In genomic region chr7:44986218-44987053, GRCh38 we compare ENCODE assay signal across 8 cellular contexts. TPM values are rescaled to one million over a fixed set of nuclear protein-coding genes. Genes with fewer than 3 reads are reported as not detected.
DNase-seq lines count a peak whose midpoint lies in the region; ATAC-seq lines count a peak whose summit lies in the region.

No MANE protein-coding gene starts in this region.

- DNase-seq in CD8-positive, alpha-beta memory T cell = peak; percentile 91 to 97 (median 94)
- DNase-seq in HPDE6-E6E7 (ENCODE audit: extremely low spot score) = peak; percentile 85
- peak; percentile 90 to 97 for DNase-seq in NOMO-1 (lab: John Stamatoyannopoulos, UW; ENCODE audit: unreplicated experiment in 2 of 2)
- DNase-seq in activated CD8-positive, alpha-beta memory T cell treated with anti-CD3 and anti-CD28 coated beads, Interleukin-2, amount 50 U/mL, for 1 hour (ENCODE audit: extremely low read depth) = peak; percentile 83
- peak; percentile 95 for DNase-seq in stimulated activated CD8-positive, alpha-beta memory T cell treated with anti-CD3 and anti-CD28 coated beads, Interleukin-15, amount 100 ng/mL, for 24 hours (ENCODE audit: low read depth)

- WGBS in mesodermal cell (ENCODE audit: insufficient coverage in 2 of 2), 2 experiments = 1% methylated on average over 61 to 64 of the region's 68 CpGs

- peaks cover 7 to 53% (median 21%) of the 10 kb centered on the region in 3 donors for H3K36me3 Mint-ChIP-seq in CD8-positive, alpha-beta memory T cell

- CTCF ChIA-PET in CD8-positive, alpha-beta memory T cell (lab: Charles Lee) = interaction anchor here (0.9 to 4.8 kb wide), 6 partner anchors 12 to 150 kb away, joined by 3 to 24 read pairs (median 5); no protein-coding TSS in a partner anchor

- peaks cover 49 to 64% (median 58%) of the 10 kb centered on the region in 3 donors for H3K4me1 Mint-ChIP-seq in CD8-positive, alpha-beta memory T cell

- no peaks in the 10 kb centered on the region for H3K27me3 ChIP-seq in CD8-positive, alpha-beta memory T cell (ENCODE audit: insufficient read depth, low read length, poor library complexity, severe bottlenecking)
- H3K27me3 ChIP-seq in endocrine pancreas (ENCODE audit: control insufficient read depth, insufficient read depth, low read length) = no peaks in the 10 kb centered on the region

- ATAC-seq in GM19467 (IDR thresholded peaks at IDR 0.05; ENCODE audit: unreplicated experiment) = peak; percentile 97

- H3K9me3 ChIP-seq in CD8-positive, alpha-beta memory T cell (ENCODE audit: low read length) = no peaks in the 10 kb centered on the region
- H3K9me3 ChIP-seq in endocrine pancreas (ENCODE audit: control insufficient read depth, low read length) (no peaks in the 10 kb centered on the region), mesodermal cell (ENCODE audit: control insufficient read depth, low read length) (no peaks in the 10 kb centered on the region)

- peak overlapping the region; percentile 93 to 100 (median 99) for H3K27ac Mint-ChIP-seq in CD8-positive, alpha-beta memory T cell

- POLR2A ChIA-PET in CD8-positive, alpha-beta memory T cell (lab: Charles Lee) = interaction anchor here (0.9 to 1.9 kb wide), 6 partner anchors 9 to 101 kb away, joined by 3 to 9 read pairs (median 4); partner anchors contain the start of genes CCM2 and PURB

- H3K4me3 Mint-ChIP-seq in CD8-positive, alpha-beta memory T cell = peak overlapping the region; percentile 91 to 98 (median 97)

- peaks cover 29% of the 10 kb centered on the region for H3K36me3 ChIP-seq in CD8-positive, alpha-beta memory T cell (ENCODE audit: insufficient read depth, low read length)
- peaks cover 2% of the 10 kb centered on the region for H3K36me3 ChIP-seq in endocrine pancreas (ENCODE audit: control insufficient read depth, insufficient read depth, low read length)
- H3K36me3 ChIP-seq in mesodermal cell (ENCODE audit: control insufficient read depth, insufficient read depth, low read length) = peaks cover 45% of the 10 kb centered on the region

- H3K9me3 Mint-ChIP-seq in CD8-positive, alpha-beta memory T cell = no peaks in the 10 kb centered on the region

- peak overlapping the region; percentile 56 for H3K9ac ChIP-seq in endocrine pancreas (ENCODE audit: control insufficient read depth, insufficient read depth, low read length)

- H3K27me3 Mint-ChIP-seq in CD8-positive, alpha-beta memory T cell = no peaks in the 10 kb centered on the region

- H3K4me1 ChIP-seq in CD8-positive, alpha-beta memory T cell (ENCODE audit: insufficient read depth, low read length) = peaks cover 42% of the 10 kb centered on the region
- H3K4me1 ChIP-seq in endocrine pancreas (ENCODE audit: control insufficient read depth, insufficient read depth, low read length) = no peaks in the 10 kb centered on the region
- peaks cover 18% of the 10 kb centered on the region for H3K4me1 ChIP-seq in mesodermal cell (ENCODE audit: control insufficient read depth, insufficient read depth, low read length, poor library complexity, severe bottlenecking)

- H3K27ac ChIP-seq in CD8-positive, alpha-beta memory T cell (ENCODE audit: low read depth, low read length) = peak overlapping the region; percentile 94
- H3K27ac ChIP-seq in mesodermal cell (ENCODE audit: low read depth, low read length, severe bottlenecking) = peak overlapping the region; percentile 95

- peak overlapping the region; percentile 90 for H3K4me3 ChIP-seq in CD8-positive, alpha-beta memory T cell (ENCODE audit: low read length)
- H3K4me3 ChIP-seq in endocrine pancreas (ENCODE audit: control insufficient read depth, insufficient read depth, low read length) = peak overlapping the region; percentile 47
- peak overlapping the region; percentile 66 for H3K4me3 ChIP-seq in mesodermal cell (ENCODE audit: extremely low read depth, insufficient read depth, low read length, poor library complexity, severe bottlenecking)

RNA-seq across cellular contexts. Expression of gene MYO1G, which starts 7.6 kb away (rescaled TPM):
- 100 to 1,000 TPM; 363 to 374 TPM for total RNA-seq in CD8-positive, alpha-beta memory T cell
- polyA plus RNA-seq in CD8-positive, alpha-beta memory T cell = 182 TPM
- polyA plus RNA-seq in mesodermal cell (2013, experiment 1 of 2) = not detected
- polyA plus RNA-seq in mesodermal cell (2013, experiment 2 of 2) = not detected

RNA-seq across cellular contexts. Expression of gene CCM2, which starts 13.6 kb away (rescaled TPM):
- total RNA-seq in CD8-positive, alpha-beta memory T cell = 10 to 100 TPM; 70.6 to 74.8 TPM
- polyA plus RNA-seq in CD8-positive, alpha-beta memory T cell = 81.1 TPM
- 44.0 TPM for polyA plus RNA-seq in mesodermal cell (2013, experiment 1 of 2)
- polyA plus RNA-seq in mesodermal cell (2013, experiment 2 of 2) = 36.0 TPM

Comparison
In these comparisons a context has a peak if more than half of its experiments do, and no peak if none do; other contexts are left out.
1. Peak in every context shown above with its lines: DNase-seq, ATAC-seq, H3K4me3 ChIP-seq and H3K27ac ChIP-seq.